8 cellular contexts compared by ENCODE assay signal in the genomic region with DNA sequence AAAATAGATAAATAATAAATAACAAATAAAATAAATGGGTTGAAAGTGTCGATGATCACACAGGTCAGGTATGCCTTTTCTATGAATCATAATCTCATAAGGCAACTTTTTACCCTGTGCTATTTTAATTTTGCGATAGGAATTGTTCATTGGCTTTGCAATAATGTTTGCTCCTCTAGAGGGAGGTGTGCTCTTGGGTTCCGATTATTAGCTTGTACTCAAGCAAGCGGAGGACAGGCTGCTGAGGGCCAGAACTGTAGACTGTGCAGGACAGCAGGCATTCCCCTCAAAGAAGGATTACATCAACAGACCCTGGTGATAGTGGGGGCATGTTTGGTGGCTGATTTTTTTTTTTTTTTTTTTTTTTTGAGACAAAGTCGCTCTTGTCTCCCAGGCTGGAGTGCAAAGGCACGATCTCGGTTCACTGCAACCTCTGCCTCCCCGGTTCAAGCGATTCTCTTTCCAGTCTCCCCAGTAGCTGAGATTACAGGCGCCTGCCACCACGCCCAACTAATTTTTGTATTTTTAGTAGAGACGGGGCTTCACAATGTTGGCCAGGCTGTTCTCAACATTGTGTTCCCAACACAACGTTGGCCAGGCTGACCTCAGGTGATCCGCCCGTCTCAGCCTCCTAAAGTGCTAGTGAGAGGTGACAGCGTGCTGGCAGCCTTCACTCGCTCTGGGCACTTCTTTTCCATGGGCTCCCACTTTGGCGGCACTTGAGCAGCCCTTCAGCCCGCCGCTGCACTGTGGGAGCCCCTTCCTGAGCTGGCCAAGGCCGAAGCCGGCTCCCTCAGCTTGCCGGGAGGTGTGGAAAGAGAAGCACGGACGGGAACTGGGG. TPM values are rescaled to one million over a fixed set of nuclear protein-coding genes. Genes with fewer than 3 reads are reported as not detected.
A peak's percentile ranks its signal among the peaks of the same experiment; 100 is the strongest.
DNase-seq lines count a peak whose midpoint lies in the region; ATAC-seq, FAIRE-seq and TF ChIP-seq lines count a peak whose summit lies in the region.

No MANE protein-coding gene starts in this region.

- no peaks in the 10 kb centered on the region for H3K79me2 ChIP-seq in DOHH2 (ENCODE audit: control insufficient read depth, low read length)

- H3K27me3 Mint-ChIP-seq in nephron progenitor cell (ENCODE audit: low read depth, poor library complexity) = no peaks in the 10 kb centered on the region
- no peaks in the 10 kb centered on the region for H3K27me3 Mint-ChIP-seq in natural killer cell treated with Interleukin-12 subunit alpha and Interleukin-12 subunit beta and Interleukin-15 and Interleukin-18, amount 100 ng/mL, for 72 hours

- no peaks in the 10 kb centered on the region for H3K4me1 ChIP-seq in DOHH2 (ENCODE audit: control insufficient read depth, low read length)

- H3K36me3 Mint-ChIP-seq in nephron progenitor cell (ENCODE audit: low read depth) = peaks cover 11% of the 10 kb centered on the region
- no peaks in the 10 kb centered on the region for H3K36me3 Mint-ChIP-seq in natural killer cell treated with Interleukin-12 subunit alpha and Interleukin-12 subunit beta and Interleukin-15 and Interleukin-18, amount 100 ng/mL, for 72 hours

- ATAC-seq in GM21528 (IDR thresholded peaks at IDR 0.05; ENCODE audit: low FRiP score, unreplicated experiment) = no peak
- no peak for ATAC-seq in natural killer cell treated with Interleukin-12 subunit alpha and Interleukin-12 subunit beta and Interleukin-15 and Interleukin-18, amount 100 ng/mL, for 72 hours
- ATAC-seq in GM21515 (IDR thresholded peaks at IDR 0.05; ENCODE audit: unreplicated experiment) = no peak

- H4K20me1 ChIP-seq in DOHH2 (ENCODE audit: control insufficient read depth, insufficient read depth, low read depth, low read length) = no peaks in the 10 kb centered on the region

- no peak overlapping the region for H3K27ac ChIP-seq in DOHH2 (ENCODE audit: low read depth, low read length)

- no peak overlapping the region for H3K4me3 ChIP-seq in DOHH2 (ENCODE audit: low read length)

- H3K9me2 ChIP-seq in DOHH2 (replicated peaks; ENCODE audit: control insufficient read depth, low read length) = no peaks in the 10 kb centered on the region

- peaks cover 6% of the 10 kb centered on the region for H3K9me3 Mint-ChIP-seq in nephron progenitor cell
- no peaks in the 10 kb centered on the region for H3K9me3 Mint-ChIP-seq in natural killer cell treated with Interleukin-12 subunit alpha and Interleukin-12 subunit beta and Interleukin-15 and Interleukin-18, amount 100 ng/mL, for 72 hours

- no peak overlapping the region for H3K4me2 ChIP-seq in DOHH2 (ENCODE audit: low read length)

- FAIRE-seq in endometrium (lab: Jason Lieb, UNC) = peak; percentile 26

- H3K27me3 ChIP-seq in DOHH2 (ENCODE audit: control insufficient read depth, low read length) = no peaks in the 10 kb centered on the region

- no peaks in the 10 kb centered on the region for H3K36me3 ChIP-seq in DOHH2 (ENCODE audit: control insufficient read depth, low read length)

- H3K9me3 ChIP-seq in DOHH2 (ENCODE audit: control insufficient read depth, insufficient read depth, low read length) = no peaks in the 10 kb centered on the region

- no peaks in the 10 kb centered on the region for H3K4me1 Mint-ChIP-seq in nephron progenitor cell
- H3K4me1 Mint-ChIP-seq in natural killer cell treated with Interleukin-12 subunit alpha and Interleukin-12 subunit beta and Interleukin-15 and Interleukin-18, amount 100 ng/mL, for 72 hours (ENCODE audit: low read depth in 2 of 2) = no peaks in the 10 kb centered on the region

- no peak overlapping the region for H3K4me3 Mint-ChIP-seq in nephron progenitor cell
- no peak overlapping the region for H3K4me3 Mint-ChIP-seq in natural killer cell treated with Interleukin-12 subunit alpha and Interleukin-12 subunit beta and Interleukin-15 and Interleukin-18, amount 100 ng/mL, for 72 hours

- TF ChIP-seq CTCF in DOHH2 (IDR thresholded peaks at IDR 0.05; ENCODE audit: low read depth, low read length, poor library complexity, severe bottlenecking) (peak; percentile 17), nephron progenitor cell (IDR thresholded peaks at IDR 0.05) (peak; percentile 19)

- peak; percentile 14 for DNase-seq in NCI-H2029 treated with DMSO at 0.1 percent for 48 hours (lab: John Stamatoyannopoulos, UW)
- DNase-seq in nephron progenitor cell = no peak
- DNase-seq in natural killer cell treated with Interleukin-12 subunit alpha and Interleukin-12 subunit beta and Interleukin-15 and Interleukin-18, amount 100 ng/mL, for 72 hours (ENCODE audit: low spot score) = no peak
- no peak for DNase-seq in activated naive CD4-positive, alpha-beta T cell treated with Interleukin-2 at 50 U/mL for 16 hours

- H3K27ac Mint-ChIP-seq in nephron progenitor cell = no peak overlapping the region
- H3K27ac Mint-ChIP-seq in natural killer cell treated with Interleukin-12 subunit alpha and Interleukin-12 subunit beta and Interleukin-15 and Interleukin-18, amount 100 ng/mL, for 72 hours = no peak overlapping the region

- H3F3A ChIP-seq in DOHH2 (ENCODE audit: control insufficient read depth, insufficient read depth) = no peaks in the 10 kb centered on the region; the same call in 1 of the 2 replicates

RNA-seq across cellular contexts. Expression of a gene that starts 35.6 kb away (rescaled TPM):
- total RNA-seq in natural killer cell treated with Interleukin-12 subunit alpha and Interleukin-12 subunit beta and Interleukin-15 and Interleukin-18, amount 100 ng/mL, for 72 hours = 10 to 100 TPM; 39.1 to 49.2 TPM

RNA-seq across cellular contexts. Expression of a gene that starts 35.6 kb away (rescaled TPM):
- under 1 TPM; 0.42 to 0.76 TPM for total RNA-seq in natural killer cell treated with Interleukin-12 subunit alpha and Interleukin-12 subunit beta and Interleukin-15 and Interleukin-18, amount 100 ng/mL, for 72 hours
